16 cellular contexts compared by ENCODE assay signal in the genomic region with DNA sequence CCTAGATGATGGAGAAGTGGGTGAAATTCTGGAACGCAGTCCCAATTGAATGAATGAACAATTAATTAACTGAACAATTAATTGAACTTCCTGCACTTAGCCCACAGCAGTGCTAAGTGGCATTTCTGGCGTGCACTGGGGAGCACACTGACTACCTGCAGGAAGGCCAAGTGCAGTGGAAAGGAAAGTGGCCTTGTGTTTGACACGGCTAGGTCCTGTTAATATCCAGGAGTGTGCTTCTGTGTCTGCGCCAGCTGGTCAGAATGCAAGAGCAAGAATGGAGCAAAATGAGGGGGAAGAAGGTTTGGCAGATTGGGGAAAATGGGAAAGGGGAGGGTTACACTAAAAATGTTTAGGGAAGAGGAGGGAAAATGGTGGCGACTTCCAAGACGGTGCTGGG.
"Had no signal": no experiment of that assay in that cellular context is flagged by ENCODE, and none has a peak within 500 bp of the region (broad histone marks: within the 10 kb centered on the region; RNA-seq: fewer than 3 reads in every experiment).

No MANE protein-coding gene starts in this region.

- ATAC-seq: activated CD8-positive, alpha-beta memory T cell treated with anti-CD3 and anti-CD28 coated beads, Interleukin-2, amount 10 ng/mL, durations not matched to agents 7 days and 5 days; activated naive CD8-positive, alpha-beta T cell treated with anti-CD3 and anti-CD28 coated beads, Interleukin-2, amount 50 U/mL, for 24 hours; stimulated activated naive B cell treated with anti-CD40 and anti-IgM and Interleukin-4, amounts not matched to agents 10 μg/mL and 1 μg/mL and 100 μg/mL, for 72 hours had no signal

- H3K27ac ChIP-seq: epithelial cell of prostate, neutrophil, skin epidermis, tibial artery had no signal

- H3K9me3 Mint-ChIP-seq: activated naive CD4-positive, alpha-beta T cell treated with anti-CD3 and anti-CD28 coated beads for 36 hours; activated naive CD8-positive, alpha-beta T cell treated with anti-CD3 and anti-CD28 coated beads, Interleukin-2, amount 50 U/mL, for 24 hours; activated T-helper 2 cell treated with anti-CD3 and anti-CD28 coated beads, Interferon-gamma antibody, Interleukin-2, Interleukin-4, amounts not matched to agents 10 μg/mL and 5 μg/mL and 100 μg/mL, durations not matched to agents 14 hours and 24 hours and 36 hours; stimulated activated naive B cell treated with anti-CD40 and anti-IgM and Interleukin-4, amounts not matched to agents 10 μg/mL and 1 μg/mL and 100 μg/mL, for 72 hours had no signal

- H3K4me1 Mint-ChIP-seq: activated CD8-positive, alpha-beta memory T cell treated with anti-CD3 and anti-CD28 coated beads, Interleukin-2, amount 10 ng/mL, durations not matched to agents 7 days and 5 days; activated naive CD8-positive, alpha-beta T cell treated with anti-CD3 and anti-CD28 coated beads, Interleukin-2, amount 50 U/mL, for 24 hours had no signal

- H3K4me1 ChIP-seq: tibial artery had no signal

- DNase-seq: activated CD4-positive, alpha-beta T cell treated with anti-CD3 and anti-CD28 coated beads, Interleukin-2, amount 50 U/mL, for 48 hours; activated CD8-positive, alpha-beta memory T cell treated with anti-CD3 and anti-CD28 coated beads, Interleukin-2, amount 10 ng/mL, durations not matched to agents 7 days and 5 days; activated naive CD4-positive, alpha-beta T cell treated with anti-CD3 and anti-CD28 coated beads for 36 hours; activated naive CD8-positive, alpha-beta T cell treated with anti-CD3 and anti-CD28 coated beads, Interleukin-2, amount 50 U/mL, for 24 hours; activated T-cell treated with anti-CD3 and anti-CD28 coated beads, Interleukin-2, amount 50 U/mL, for 1 hour; aorta; foreskin melanocyte; mesendoderm; stimulated activated CD4-positive, alpha-beta T cell treated with anti-CD3 and anti-CD28 coated beads, Interleukin-15, amount 100 ng/mL, for 24 hours; stimulated activated CD4-positive, alpha-beta T cell treated with anti-CD3 and anti-CD28 coated beads, Interleukin-4, amount 100 ng/mL, for 1 hour; stimulated activated naive B cell treated with anti-CD40 and anti-IgM and Interleukin-4, amounts not matched to agents 10 μg/mL and 1 μg/mL and 100 μg/mL, for 72 hours; tibial artery had no signal

- H3K27ac Mint-ChIP-seq: activated CD8-positive, alpha-beta memory T cell treated with anti-CD3 and anti-CD28 coated beads, Interleukin-2, amount 10 ng/mL, durations not matched to agents 7 days and 5 days; activated naive CD4-positive, alpha-beta T cell treated with anti-CD3 and anti-CD28 coated beads for 36 hours; activated naive CD8-positive, alpha-beta T cell treated with anti-CD3 and anti-CD28 coated beads, Interleukin-2, amount 50 U/mL, for 24 hours; activated T-helper 2 cell treated with anti-CD3 and anti-CD28 coated beads, Interferon-gamma antibody, Interleukin-2, Interleukin-4, amounts not matched to agents 10 μg/mL and 5 μg/mL and 100 μg/mL, durations not matched to agents 14 hours and 24 hours and 36 hours; stimulated activated naive B cell treated with anti-CD40 and anti-IgM and Interleukin-4, amounts not matched to agents 10 μg/mL and 1 μg/mL and 100 μg/mL, for 72 hours had no signal

- H3K4me3 Mint-ChIP-seq: activated CD8-positive, alpha-beta memory T cell treated with anti-CD3 and anti-CD28 coated beads, Interleukin-2, amount 10 ng/mL, durations not matched to agents 7 days and 5 days; activated naive CD4-positive, alpha-beta T cell treated with anti-CD3 and anti-CD28 coated beads for 36 hours; activated naive CD8-positive, alpha-beta T cell treated with anti-CD3 and anti-CD28 coated beads, Interleukin-2, amount 50 U/mL, for 24 hours; stimulated activated naive B cell treated with anti-CD40 and anti-IgM and Interleukin-4, amounts not matched to agents 10 μg/mL and 1 μg/mL and 100 μg/mL, for 72 hours had no signal

- H3K27me3 Mint-ChIP-seq: activated CD8-positive, alpha-beta memory T cell treated with anti-CD3 and anti-CD28 coated beads, Interleukin-2, amount 10 ng/mL, durations not matched to agents 7 days and 5 days; activated naive CD8-positive, alpha-beta T cell treated with anti-CD3 and anti-CD28 coated beads, Interleukin-2, amount 50 U/mL, for 24 hours had no signal

- H3K36me3 ChIP-seq: neutrophil, tibial artery had no signal

- H3K4me3 ChIP-seq: skin epidermis, tibial artery had no signal

- H3K9me3 ChIP-seq: neutrophil, tibial artery had no signal

- H3K27me3 ChIP-seq: tibial artery had no signal
